1 cellular context compared by ENCODE assay signal in genomic region chr6:27502508-27503435, GRCh38.
TF ChIP-seq lines count a peak whose summit lies in the region.

No MANE protein-coding gene starts in this region.

TF ChIP-seq in HepG2, 621 proteins besides CTCF, POLR2A, EP300 and RAD21 (continued from another document and continues in another):
- TF ChIP-seq ZNF292 (CRISPR knock-in tag; IDR thresholded peaks at IDR 0.05; ENCODE audit: borderline replicate concordance, low read depth) (no peak), SSRP1 (CRISPR knock-in tag; IDR thresholded peaks at IDR 0.05) (peak; percentile 51; the same call in 1 of the 2 replicates), ZNF549 (CRISPR knock-in tag; IDR thresholded peaks at IDR 0.05) (no peak), ZNF230 (CRISPR knock-in tag; IDR thresholded peaks at IDR 0.05) (peak; percentile 49; the same call in 1 of the 2 replicates), RCOR2 (CRISPR knock-in tag; IDR thresholded peaks at IDR 0.05) (peak; percentile 63; the same call in 1 of the 2 replicates), SNAPC2 (CRISPR knock-in tag; IDR thresholded peaks at IDR 0.05) (no peak), KDM3A (CRISPR knock-in tag; IDR thresholded peaks at IDR 0.05; ENCODE audit: low read depth) (no peak), ZFP1 (CRISPR knock-in tag; IDR thresholded peaks at IDR 0.05) (0 out of 2 replicates have a peak, but pooled peaks have one; percentile 29), HIVEP1 (CRISPR knock-in tag; IDR thresholded peaks at IDR 0.05) (no peak), ZKSCAN8 (CRISPR knock-in tag; IDR thresholded peaks at IDR 0.05; ENCODE audit: borderline replicate concordance) (peak; percentile 79; the same call in 1 of the 2 replicates), MYNN (CRISPR knock-in tag; IDR thresholded peaks at IDR 0.05; ENCODE audit: low read depth) (no peak; the same call in 1 of the 2 replicates), SALL2 (CRISPR knock-in tag; IDR thresholded peaks at IDR 0.05) (no peak; the same call in 1 of the 2 replicates), DR1 (CRISPR knock-in tag; IDR thresholded peaks at IDR 0.05) (no peak), GABPA (IDR thresholded peaks at IDR 0.05; ENCODE audit: low read depth, low read length) (no peak), GABPA (CRISPR knock-in tag; IDR thresholded peaks at IDR 0.05; ENCODE audit: low read depth) (peak; percentile 67; the same call in 1 of the 2 replicates), ZBTB40 (IDR thresholded peaks at IDR 0.05) (no peak), ZBTB40 (CRISPR knock-in tag; IDR thresholded peaks at IDR 0.05) (no peak), ARID2 (CRISPR knock-in tag; IDR thresholded peaks at IDR 0.05; ENCODE audit: borderline replicate concordance) (no peak), ZNF589 (CRISPR knock-in tag; conservative IDR thresholded peaks at IDR 0.05) (0 out of 2 replicates have a peak, but pooled peaks have one; percentile 58), GPBP1L1 (CRISPR knock-in tag; IDR thresholded peaks at IDR 0.05) (no peak), ZNF879 (CRISPR knock-in tag; IDR thresholded peaks at IDR 0.05) (no peak), ZNF616 (CRISPR knock-in tag; IDR thresholded peaks at IDR 0.05; ENCODE audit: low read depth) (no peak), SP5 (CRISPR knock-in tag; IDR thresholded peaks at IDR 0.05; ENCODE audit: borderline replicate concordance, low read depth) (no peak), ZNF563 (CRISPR knock-in tag; IDR thresholded peaks at IDR 0.05) (0 out of 2 replicates have a peak, but pooled peaks have one; percentile 30), MXD4 (CRISPR knock-in tag; IDR thresholded peaks at IDR 0.05) (peak; percentile 72; the same call in 1 of the 2 replicates), ZNF878 (CRISPR knock-in tag; IDR thresholded peaks at IDR 0.05) (peak; percentile 69; the same call in 1 of the 2 replicates), FUBP1 (CRISPR knock-in tag; IDR thresholded peaks at IDR 0.05; ENCODE audit: borderline replicate concordance) (no peak), ZC3H13 (CRISPR knock-in tag; IDR thresholded peaks at IDR 0.05) (no peak), HINFP (CRISPR knock-in tag; IDR thresholded peaks at IDR 0.05; ENCODE audit: low read depth) (no peak), RELA (CRISPR knock-in tag; IDR thresholded peaks at IDR 0.05) (no peak), ZNF543 (CRISPR knock-in tag; IDR thresholded peaks at IDR 0.05) (no peak), MTA3 (CRISPR knock-in tag; IDR thresholded peaks at IDR 0.05) (no peak), ZNF784 (CRISPR knock-in tag; IDR thresholded peaks at IDR 0.05; ENCODE audit: borderline replicate concordance) (peak; percentile 71; the same call in 1 of the 2 replicates), NKX3-1 (CRISPR knock-in tag; IDR thresholded peaks at IDR 0.05) (no peak; the same call in 1 of the 2 replicates), HNRNPL (IDR thresholded peaks at IDR 0.05; ENCODE audit: low read depth, low read length) (no peak), FOXP4 (CRISPR knock-in tag; IDR thresholded peaks at IDR 0.05) (peak; percentile 69), FOXK2 (IDR thresholded peaks at IDR 0.05) (no peak), POLR2G (IDR thresholded peaks at IDR 0.05; ENCODE audit: low read depth, low read length) (no peak), FOSL2 (CRISPR knock-in tag; IDR thresholded peaks at IDR 0.05) (0 out of 2 replicates have a peak, but pooled peaks have one; percentile 17), SKIL (CRISPR knock-in tag; IDR thresholded peaks at IDR 0.05; ENCODE audit: borderline replicate concordance) (no peak)
